ENCODE assay signal across 34 cellular contexts in the genomic region with DNA sequence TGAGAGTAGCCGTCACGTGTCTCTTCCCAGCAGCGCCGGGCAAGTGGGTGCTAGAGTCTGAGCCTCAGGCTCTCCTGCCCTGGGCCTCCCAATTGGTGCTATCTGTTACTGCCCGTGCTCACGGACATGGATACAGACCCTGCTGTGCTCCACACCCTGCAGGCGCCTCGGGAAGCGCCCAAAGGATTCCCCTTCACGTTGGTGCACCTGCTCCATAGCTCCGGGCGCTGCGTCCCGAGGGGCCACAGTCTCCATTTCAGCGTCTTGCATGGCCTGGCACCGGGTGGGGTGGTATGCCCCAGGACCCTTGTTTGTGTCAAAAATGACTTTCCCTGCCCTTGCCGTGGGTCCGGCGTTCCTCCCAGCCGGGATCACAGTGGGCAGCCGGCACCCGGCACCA.
"Had no signal": no experiment of that assay in that cellular context is flagged by ENCODE, and none has a peak within 500 bp of the region (broad histone marks: within the 10 kb centered on the region; RNA-seq: fewer than 3 reads in every experiment).

No MANE protein-coding gene starts in this region.

- H3K4me3 ChIP-seq: ascending aorta, cardiac muscle cell, Peyer's patch had no signal

- DNase-seq: activated B cell treated with CpG ODN at 0.5 μM for 24 hours; activated CD4-positive, alpha-beta memory T cell treated with anti-CD3 and anti-CD28 coated beads for 36 hours; activated CD4-positive, alpha-beta T cell treated with anti-CD3 and anti-CD28 coated beads for 4 hours; activated CD4-positive, alpha-beta T cell treated with anti-CD3 and anti-CD28 coated beads, Interleukin-2, amount 50 U/mL, for 1 hour; activated CD4-positive, CD25-positive, alpha-beta regulatory T cell treated with anti-CD3 and anti-CD28 coated beads, Interleukin-2, amount 50 U/mL, for 72 hours; activated CD8-positive, alpha-beta memory T cell treated with anti-CD3 and anti-CD28 coated beads, Interleukin-2, amount 50 U/mL, for 4 hours; activated effector memory CD4-positive, alpha-beta T cell treated with Interleukin-2 at 50 U/mL for 16 hours; activated naive CD4-positive, alpha-beta T cell treated with anti-CD3 and anti-CD28 coated beads, Interleukin-2, amount 10 ng/mL, durations not matched to agents 7 days and 5 days; activated naive CD8-positive, alpha-beta T cell treated with anti-CD3 and anti-CD28 coated beads, Interleukin-2, amount 50 U/mL, for 24 hours; activated T-cell treated with anti-CD3 and anti-CD28 coated beads for 4 hours; activated T-cell treated with anti-CD3 and anti-CD28 coated beads, Interleukin-2, amount 50 U/mL, for 4 hours; NCI-H1092 treated with DMSO at 0.1 percent for 48 hours; NCI-H1417; NCI-H146; NCI-H187; NCI-H2029 treated with DMSO at 0.1 percent for 48 hours; NCI-H2107; NCI-H2171; NCI-H510A; NCI-H526; NCI-H748 treated with DMSO at 0.1 percent for 48 hours; NK-92 treated with Interleukin-12 subunit alpha and Interleukin-12 subunit beta, amount 100 ng/mL, for 24 hours; PC-3; Peyer's patch; RPMI8226; SIG-M5; SW 1271; T-helper 1 cell; T-helper 2 cell; T-helper 9 cell had no signal

- H3K9me3 ChIP-seq: ascending aorta, Peyer's patch had no signal

- H3K27me3 ChIP-seq: ascending aorta, cardiac muscle cell, Peyer's patch had no signal

- ATAC-seq: activated naive CD8-positive, alpha-beta T cell treated with anti-CD3 and anti-CD28 coated beads, Interleukin-2, amount 50 U/mL, for 24 hours; activated T-cell treated with anti-CD3 and anti-CD28 coated beads, Interleukin-2, amount 50 U/mL, for 4 hours; PC-3; Right ventricle myocardium inferior had no signal

- H3K4me1 ChIP-seq: ascending aorta had no signal

- H3K27ac ChIP-seq: ascending aorta, cardiac muscle cell, Peyer's patch, VCaP had no signal
